16 cellular contexts compared by ENCODE assay signal in genomic region chr6:46729810-46730342, GRCh38. TPM values are rescaled to one million over a fixed set of nuclear protein-coding genes. Genes with fewer than 3 reads are reported as not detected.
A peak's percentile ranks its signal among the peaks of the same experiment; 100 is the strongest.
DNase-seq lines count a peak whose midpoint lies in the region; TF ChIP-seq lines count a peak whose summit lies in the region.
"Had no signal": no experiment of that assay in that cellular context is flagged by ENCODE, and none has a peak within 500 bp of the region (broad histone marks: within the 10 kb centered on the region; RNA-seq: fewer than 3 reads in every experiment).

No MANE protein-coding gene starts in this region.

- TF ChIP-seq CTCF in HEK293 (tag by site-specific recombination; IDR thresholded peaks at IDR 0.05) (no peak), vagina (IDR thresholded peaks at IDR 0.05) (no peak)

- H3K27me3 ChIP-seq in vagina, result no peaks in the 10 kb centered on the region
- H3K27me3 ChIP-seq: BLaER1 treated with 17β-estradiol and CSF1 and Interleukin-3, amounts not matched to agents 10 nM and 100 nM had no signal

- H3K9me3 ChIP-seq in HEK293 (ENCODE audit: control insufficient read depth, insufficient read depth, low read depth, low read length) (no peaks in the 10 kb centered on the region), vagina (no peaks in the 10 kb centered on the region)
- H3K9me3 ChIP-seq: Caco-2 had no signal

- intact Hi-C loops in vagina (cut with DNase I), result no loop called here

- no peak for TF ChIP-seq RAD21 in Ishikawa (IDR thresholded peaks at IDR 0.05; ENCODE audit: low read depth)

- no peak for TF ChIP-seq EP300 in Ishikawa (IDR thresholded peaks at IDR 0.05; ENCODE audit: borderline replicate concordance)

- POLR2A ChIA-PET in HEK293 (lab: Yijun Ruan, JAX), result no interaction called here

- CTCF ChIA-PET in HEK293 (lab: Yijun Ruan, JAX), result interaction anchor here (0.6 kb wide), 2 partner anchors 10 to 224 kb away, joined by 3 to 6 read pairs; no protein-coding TSS in a partner anchor

- DNase-seq in kidney glomerular epithelial cell (lab: John Stamatoyannopoulos, UW), result peak; percentile 3
- DNase-seq in vagina (ENCODE audit: extremely low spot score in 2 of 2), result no peak
- no peak for DNase-seq in NCI-H69 (lab: John Stamatoyannopoulos, UW)
- DNase-seq: 8988T; ACHN; Caco-2; Calu3; CD4-positive, alpha-beta T cell; CD8-positive, alpha-beta T cell; DMS79 treated with DMSO at 0.1 percent for 48 hours; GF-D8 had no signal

- TF ChIP-seq POLR2A in vagina (IDR thresholded peaks at IDR 0.05), result no peak

- H3K27ac ChIP-seq in HEK293 (ENCODE audit: extremely low read depth, low read depth, low read length), result no peak overlapping the region
- no peak overlapping the region for H3K27ac ChIP-seq in vagina
- H3K27ac ChIP-seq: C4-2B had no signal

- no peaks in the 10 kb centered on the region for H3K4me1 ChIP-seq in HEK293 (ENCODE audit: control insufficient read depth, insufficient read depth, low read length)
- H3K4me1 ChIP-seq in vagina, result peaks cover 7% of the 10 kb centered on the region
- H3K4me1 ChIP-seq: Caco-2 had no signal

- H3K4me3 ChIP-seq in HEK293 (ENCODE audit: low read depth, low read length) (no peak overlapping the region), vagina (no peak overlapping the region)
- H3K4me3 ChIP-seq: BLaER1 treated with 17β-estradiol and CSF1 and Interleukin-3, amounts not matched to agents 10 nM and 100 nM had no signal

- H3K36me3 ChIP-seq in HEK293 (ENCODE audit: control insufficient read depth in 2 of 2, insufficient read depth in 1 of 2, low read length in 2 of 2) (no peaks in the 10 kb centered on the region), vagina (no peaks in the 10 kb centered on the region)
- H3K36me3 ChIP-seq: BLaER1 treated with 17β-estradiol and CSF1 and Interleukin-3, amounts not matched to agents 10 nM and 100 nM had no signal

TF ChIP-seq in HEK293, 187 proteins besides CTCF, POLR2A, EP300 and RAD21:
- TF ChIP-seq ATF2 (tag by site-specific recombination; IDR thresholded peaks at IDR 0.05; ENCODE audit: low read depth), result peak; percentile 72
- peak; percentile 79 for TF ChIP-seq REST (tag by site-specific recombination; IDR thresholded peaks at IDR 0.05)
- 0 out of 2 replicates have a peak, but pooled peaks have one; percentile 13 for TF ChIP-seq ZNF335 (tag by site-specific recombination; conservative IDR thresholded peaks at IDR 0.05)
- no peak for TF ChIP-seq KLF8 (tag by site-specific recombination; IDR thresholded peaks at IDR 0.05)
- TF ChIP-seq ZNF629 (tag by site-specific recombination; IDR thresholded peaks at IDR 0.05), result peak; percentile 54; the same call in 1 of the 2 replicates
TF ChIP-seq in HEK293: peak in this region for 4.

TF ChIP-seq in Ishikawa, 13 proteins besides CTCF, POLR2A, EP300 and RAD21:
- TF ChIP-seq NFIC (IDR thresholded peaks at IDR 0.05) (no peak), REST (IDR thresholded peaks at IDR 0.05; ENCODE audit: low read depth) (peak; percentile 49; the same call in 1 of the 2 replicates)

RNA-seq across cellular contexts. Expression of gene PLA2G7, which starts 5.3 kb away (rescaled TPM):
- not detected for total RNA-seq in vagina
- total RNA-seq: A673; CD4-positive, alpha-beta T cell; CD8-positive, alpha-beta T cell had no signal

RNA-seq across cellular contexts. Expression of gene ANKRD66, which starts 16.9 kb away (rescaled TPM):
- total RNA-seq in vagina, result not detected
- total RNA-seq: A673; Caco-2; Calu3; CD4-positive, alpha-beta T cell; CD8-positive, alpha-beta T cell had no signal

RNA-seq across cellular contexts. Expression of gene TDRD6, which starts 42.2 kb away (rescaled TPM):
- total RNA-seq in vagina, result 0.49 TPM
- total RNA-seq: A673; Caco-2; CD4-positive, alpha-beta T cell; CD8-positive, alpha-beta T cell had no signal
